8 cellular contexts compared by ENCODE assay signal in the genomic region with DNA sequence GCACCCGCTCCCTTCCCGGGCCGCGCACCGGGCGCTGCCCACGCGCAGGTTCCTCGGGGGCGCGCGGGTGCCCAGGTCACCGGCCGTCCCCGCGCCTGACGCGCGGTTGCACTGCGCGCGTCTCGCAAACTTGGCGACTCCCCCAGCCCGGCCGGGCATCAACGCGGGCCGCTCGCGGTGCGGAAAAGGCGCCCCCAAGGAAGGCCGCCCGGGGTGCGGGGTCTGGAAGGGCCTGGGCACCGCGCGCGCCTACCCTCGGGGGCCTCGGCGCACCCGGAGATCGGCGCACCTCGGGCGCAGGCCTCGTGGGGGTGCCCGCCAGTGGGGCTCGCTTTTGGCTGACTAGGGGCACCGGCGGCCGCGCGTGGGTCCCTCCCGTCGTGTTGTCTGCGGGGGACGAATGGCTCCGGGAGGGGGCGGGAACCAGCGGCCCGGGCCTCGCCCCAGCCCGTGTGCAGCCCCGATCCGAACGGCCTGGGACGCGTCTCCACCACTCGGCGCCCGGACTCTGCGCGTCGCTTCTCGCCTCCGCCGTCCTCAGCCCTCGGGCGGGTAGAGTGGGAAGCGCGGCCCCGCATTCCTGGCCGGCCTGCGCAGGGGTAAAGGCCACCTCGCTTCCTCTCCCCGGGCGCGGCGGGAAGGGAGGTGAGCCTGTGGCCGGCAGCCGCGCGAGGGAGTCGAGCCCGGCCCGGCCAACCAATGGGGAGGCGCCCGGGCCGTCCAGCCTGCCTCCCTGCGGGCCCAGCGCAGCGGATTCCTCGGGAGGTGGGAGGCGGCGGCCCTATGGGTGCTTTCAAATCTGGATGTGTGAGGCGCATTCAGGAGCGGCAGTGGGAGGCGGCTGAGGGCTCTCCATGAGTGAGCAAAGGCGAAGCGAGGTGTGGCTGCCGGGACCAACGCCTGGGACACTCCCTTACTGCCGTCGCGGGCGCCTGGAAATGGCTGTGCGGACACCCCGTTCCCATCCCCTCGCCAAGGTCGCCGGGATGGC. TPM values are rescaled to one million over a fixed set of nuclear protein-coding genes. Genes with fewer than 3 reads are reported as not detected.
DNase-seq lines count a peak whose midpoint lies in the region; ATAC-seq and TF ChIP-seq lines count a peak whose summit lies in the region.

No MANE protein-coding gene starts in this region.

- TF ChIP-seq CTCF in AG09309 (IDR thresholded peaks at IDR 0.05; ENCODE audit: control insufficient read depth, insufficient read depth, low read depth, low read length, missing control alignments): no peak
- TF ChIP-seq CTCF in colonic mucosa (IDR thresholded peaks at IDR 0.05): no peak
- TF ChIP-seq CTCF in MM.1S (IDR thresholded peaks at IDR 0.05; ENCODE audit: low read length): no peak

- H3K27me3 ChIP-seq in colonic mucosa: peaks cover 23% of the 10 kb centered on the region
- peaks cover 0 to 62% of the 10 kb centered on the region in 2 experiments for H3K27me3 ChIP-seq in mesenchymal stem cell (ENCODE audit: control insufficient read depth in 1 of 2, insufficient read depth in 1 of 2, low read length in 2 of 2)
- H3K27me3 ChIP-seq in MM.1S (replicated peaks; ENCODE audit: insufficient read depth, low read length): peaks cover 53% of the 10 kb centered on the region

- H3K9ac ChIP-seq in colonic mucosa (ENCODE audit: low read depth in 2 of 2, low read length in 2 of 2): peak overlapping the region in 1 of 2 donors; percentile 43
- no peak overlapping the region for H3K9ac ChIP-seq in mesenchymal stem cell (ENCODE audit: low read length)
- H3K9ac ChIP-seq in MM.1S (ENCODE audit: low read length): no peak overlapping the region

- no peaks in the 10 kb centered on the region for H3K79me2 ChIP-seq in MM.1S (ENCODE audit: low read length)

- H3K23ac ChIP-seq in mesenchymal stem cell (ENCODE audit: low read length in 2 of 2): peak overlapping the region in 1 of 2 experiments; percentile 64

- peak overlapping the region; percentile 32 to 82 for H3K4ac ChIP-seq in mesenchymal stem cell (ENCODE audit: low read depth in 1 of 2, low read length in 2 of 2)

- H3K4me3 ChIP-seq in AG09309 (ENCODE audit: control insufficient read depth, low read depth, low read length): peak overlapping the region; percentile 22
- peak overlapping the region; percentile 35 for H3K4me3 ChIP-seq in colonic mucosa
- H3K4me3 ChIP-seq in mesenchymal stem cell (ENCODE audit: insufficient read depth in 1 of 2, low read depth in 1 of 2, low read length in 2 of 2): peak overlapping the region in 1 of 2 experiments; percentile 69
- H3K4me3 ChIP-seq in MM.1S (ENCODE audit: low read length): no peak overlapping the region

- intact Hi-C loops in colonic mucosa (cut with DNase I): no loop called here

- H2BK12ac ChIP-seq in mesenchymal stem cell (ENCODE audit: low read length in 2 of 2): peak overlapping the region in 1 of 2 experiments; percentile 90

- no peak for DNase-seq in AG09309 (ENCODE audit: low read depth)
- DNase-seq in colonic mucosa: peak; percentile 62
- peak; percentile 54 for DNase-seq in mesenchymal stem cell
- no peak for DNase-seq in stimulated activated CD4-positive, alpha-beta T cell treated with anti-CD3 and anti-CD28 coated beads, Interleukin-15, amount 100 ng/mL, for 24 hours
- DNase-seq in stimulated activated CD4-positive, alpha-beta T cell treated with anti-CD3 and anti-CD28 coated beads, Interleukin-12 subunit alpha, Interleukin-12 subunit beta, amount 100 ng/mL, for 4 hours: no peak
- DNase-seq in MM.1S: no peak

- H3K18ac ChIP-seq in mesenchymal stem cell (ENCODE audit: low read depth in 1 of 2, low read length in 2 of 2): peak overlapping the region; percentile 31 to 87

- peak overlapping the region; percentile 84 for H2BK120ac ChIP-seq in mesenchymal stem cell (ENCODE audit: low read depth, low read length)

- peak overlapping the region; percentile 82 for H4K91ac ChIP-seq in mesenchymal stem cell (ENCODE audit: low read length)

- no peak overlapping the region for H3K14ac ChIP-seq in mesenchymal stem cell (ENCODE audit: low read length in 2 of 2)

- H3F3A ChIP-seq in MM.1S (ENCODE audit: insufficient read depth, low read length): no peaks in the 10 kb centered on the region

- H3K79me1 ChIP-seq in mesenchymal stem cell (replicated peaks; ENCODE audit: low read length, poor library complexity, severe bottlenecking): peaks cover 9% of the 10 kb centered on the region

- no peaks in the 10 kb centered on the region for H3K9me2 ChIP-seq in MM.1S (replicated peaks; ENCODE audit: insufficient read depth, low read length)

- H4K20me1 ChIP-seq in MM.1S (ENCODE audit: insufficient read depth, low read length): no peaks in the 10 kb centered on the region

- no peaks in the 10 kb centered on the region for H3K9me3 ChIP-seq in colonic mucosa
- H3K9me3 ChIP-seq in mesenchymal stem cell (ENCODE audit: control insufficient read depth, low read length): no peaks in the 10 kb centered on the region
- no peaks in the 10 kb centered on the region for H3K9me3 ChIP-seq in MM.1S (replicated peaks; ENCODE audit: insufficient read depth, low read length)

- H3K36me3 ChIP-seq in colonic mucosa (no peaks in the 10 kb centered on the region), mesenchymal stem cell (ENCODE audit: control insufficient read depth in 1 of 2, insufficient read depth in 2 of 2, low read depth in 1 of 2, low read length in 2 of 2) (no peaks in the 10 kb centered on the region), MM.1S (replicated peaks; ENCODE audit: insufficient read depth, low read length) (no peaks in the 10 kb centered on the region)

- peak overlapping the region; percentile 71 for H3K4me2 ChIP-seq in mesenchymal stem cell (ENCODE audit: low read length, poor library complexity, severe bottlenecking)
- H3K4me2 ChIP-seq in MM.1S (ENCODE audit: low read depth, low read length): no peak overlapping the region

- H2AFZ ChIP-seq in mesenchymal stem cell (ENCODE audit: low read depth, low read length) (no peak overlapping the region), MM.1S (ENCODE audit: low read length) (no peak overlapping the region)

- H2AK5ac ChIP-seq in mesenchymal stem cell (ENCODE audit: low read length, severe bottlenecking): no peak overlapping the region

- peak overlapping the region; percentile 44 for H3K27ac ChIP-seq in colonic mucosa
- no peak overlapping the region for H3K27ac ChIP-seq in mesenchymal stem cell (ENCODE audit: low read length, poor library complexity, severe bottlenecking)
- H3K27ac ChIP-seq in MM.1S (ENCODE audit: low read length): no peak overlapping the region

- H3K4me1 ChIP-seq in colonic mucosa: peaks cover 10% of the 10 kb centered on the region
- peaks cover 44% of the 10 kb centered on the region for H3K4me1 ChIP-seq in mesenchymal stem cell (ENCODE audit: control insufficient read depth, insufficient read depth, low read depth, low read length)
- H3K4me1 ChIP-seq in MM.1S (ENCODE audit: low read length): peaks cover under 1% of the 10 kb centered on the region; the same call in 1 of the 2 replicates

- WGBS in mesenchymal stem cell: 6% methylated on average over 97 of the region's 124 CpGs

- H2BK5ac ChIP-seq in mesenchymal stem cell (ENCODE audit: low read depth, low read length, poor library complexity, severe bottlenecking): no peak overlapping the region

- peak overlapping the region; percentile 96 for H2BK15ac ChIP-seq in mesenchymal stem cell (ENCODE audit: low read depth, poor library complexity, severe bottlenecking)

- ATAC-seq in HG03135 (IDR thresholded peaks at IDR 0.05; ENCODE audit: unreplicated experiment) (peak; percentile 23), GM21390 (IDR thresholded peaks at IDR 0.05; ENCODE audit: unreplicated experiment) (no peak)

- H4K8ac ChIP-seq in mesenchymal stem cell (ENCODE audit: low read length): peak overlapping the region; percentile 96

RNA-seq across cellular contexts. Expression of gene ZBTB46, which starts 0.9 kb away (rescaled TPM):
- 1 to 10 TPM; 2.1 to 3.2 TPM for total RNA-seq in colonic mucosa
- polyA plus RNA-seq in mesenchymal stem cell (2013, experiment 1 of 2): 3.8 TPM
- polyA plus RNA-seq in mesenchymal stem cell (2013, experiment 2 of 2): 3.9 TPM

RNA-seq across cellular contexts. Expression of gene ABHD16B, which starts 29.3 kb away (rescaled TPM):
- not detected for total RNA-seq in colonic mucosa
- not detected for polyA plus RNA-seq in mesenchymal stem cell (2013, experiment 1 of 2)
- not detected for polyA plus RNA-seq in mesenchymal stem cell (2013, experiment 2 of 2)

RNA-seq across cellular contexts. Expression of gene TPD52L2, which starts 33.1 kb away (rescaled TPM):
- 10 to 100 TPM; 54.0 to 66.1 TPM for total RNA-seq in colonic mucosa
- 124 TPM for polyA plus RNA-seq in mesenchymal stem cell (2013, experiment 1 of 2)
- 125 TPM for polyA plus RNA-seq in mesenchymal stem cell (2013, experiment 2 of 2)

Comparison
In these comparisons a context has a peak if more than half of its experiments do, and no peak if none do; other contexts are left out.
1. DNase-seq: peak in colonic mucosa (single experiment) and mesenchymal stem cell (single experiment); none in AG09309 (single experiment), stimulated activated CD4-positive, alpha-beta T cell treated with anti-CD3 and anti-CD28 coated beads, Interleukin-15, amount 100 ng/mL, for 24 hours (single experiment), stimulated activated CD4-positive, alpha-beta T cell treated with anti-CD3 and anti-CD28 coated beads, Interleukin-12 subunit alpha, Interleukin-12 subunit beta, amount 100 ng/mL, for 4 hours (single experiment) and MM.1S (single experiment).